Comparison of ENCODE assay signal across 2 cellular contexts in the genomic region with DNA sequence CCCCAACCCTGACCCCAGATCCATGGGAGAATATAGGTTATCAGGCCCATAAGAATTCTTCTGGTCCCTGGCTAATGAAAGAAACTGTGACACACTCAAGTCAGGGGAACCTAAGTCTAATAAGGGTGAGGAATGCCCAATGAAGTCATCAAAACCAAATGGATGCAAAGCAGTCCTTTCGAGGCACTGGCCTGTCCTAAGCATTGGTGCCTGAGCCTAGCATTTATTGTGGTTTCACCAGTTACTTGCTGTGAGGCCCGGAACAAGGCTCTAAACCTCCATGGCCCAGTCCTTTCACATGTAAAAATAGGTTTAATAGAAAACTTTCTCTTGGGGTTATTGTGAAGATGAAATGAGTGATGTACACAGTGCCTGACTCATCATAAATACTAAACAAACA.
TF ChIP-seq lines count a peak whose summit lies in the region.

No MANE protein-coding gene starts in this region.

TF ChIP-seq in GM23338, 12 proteins besides CTCF, POLR2A, EP300 and RAD21 (continued from another document):
- TF ChIP-seq, protein P1, sequence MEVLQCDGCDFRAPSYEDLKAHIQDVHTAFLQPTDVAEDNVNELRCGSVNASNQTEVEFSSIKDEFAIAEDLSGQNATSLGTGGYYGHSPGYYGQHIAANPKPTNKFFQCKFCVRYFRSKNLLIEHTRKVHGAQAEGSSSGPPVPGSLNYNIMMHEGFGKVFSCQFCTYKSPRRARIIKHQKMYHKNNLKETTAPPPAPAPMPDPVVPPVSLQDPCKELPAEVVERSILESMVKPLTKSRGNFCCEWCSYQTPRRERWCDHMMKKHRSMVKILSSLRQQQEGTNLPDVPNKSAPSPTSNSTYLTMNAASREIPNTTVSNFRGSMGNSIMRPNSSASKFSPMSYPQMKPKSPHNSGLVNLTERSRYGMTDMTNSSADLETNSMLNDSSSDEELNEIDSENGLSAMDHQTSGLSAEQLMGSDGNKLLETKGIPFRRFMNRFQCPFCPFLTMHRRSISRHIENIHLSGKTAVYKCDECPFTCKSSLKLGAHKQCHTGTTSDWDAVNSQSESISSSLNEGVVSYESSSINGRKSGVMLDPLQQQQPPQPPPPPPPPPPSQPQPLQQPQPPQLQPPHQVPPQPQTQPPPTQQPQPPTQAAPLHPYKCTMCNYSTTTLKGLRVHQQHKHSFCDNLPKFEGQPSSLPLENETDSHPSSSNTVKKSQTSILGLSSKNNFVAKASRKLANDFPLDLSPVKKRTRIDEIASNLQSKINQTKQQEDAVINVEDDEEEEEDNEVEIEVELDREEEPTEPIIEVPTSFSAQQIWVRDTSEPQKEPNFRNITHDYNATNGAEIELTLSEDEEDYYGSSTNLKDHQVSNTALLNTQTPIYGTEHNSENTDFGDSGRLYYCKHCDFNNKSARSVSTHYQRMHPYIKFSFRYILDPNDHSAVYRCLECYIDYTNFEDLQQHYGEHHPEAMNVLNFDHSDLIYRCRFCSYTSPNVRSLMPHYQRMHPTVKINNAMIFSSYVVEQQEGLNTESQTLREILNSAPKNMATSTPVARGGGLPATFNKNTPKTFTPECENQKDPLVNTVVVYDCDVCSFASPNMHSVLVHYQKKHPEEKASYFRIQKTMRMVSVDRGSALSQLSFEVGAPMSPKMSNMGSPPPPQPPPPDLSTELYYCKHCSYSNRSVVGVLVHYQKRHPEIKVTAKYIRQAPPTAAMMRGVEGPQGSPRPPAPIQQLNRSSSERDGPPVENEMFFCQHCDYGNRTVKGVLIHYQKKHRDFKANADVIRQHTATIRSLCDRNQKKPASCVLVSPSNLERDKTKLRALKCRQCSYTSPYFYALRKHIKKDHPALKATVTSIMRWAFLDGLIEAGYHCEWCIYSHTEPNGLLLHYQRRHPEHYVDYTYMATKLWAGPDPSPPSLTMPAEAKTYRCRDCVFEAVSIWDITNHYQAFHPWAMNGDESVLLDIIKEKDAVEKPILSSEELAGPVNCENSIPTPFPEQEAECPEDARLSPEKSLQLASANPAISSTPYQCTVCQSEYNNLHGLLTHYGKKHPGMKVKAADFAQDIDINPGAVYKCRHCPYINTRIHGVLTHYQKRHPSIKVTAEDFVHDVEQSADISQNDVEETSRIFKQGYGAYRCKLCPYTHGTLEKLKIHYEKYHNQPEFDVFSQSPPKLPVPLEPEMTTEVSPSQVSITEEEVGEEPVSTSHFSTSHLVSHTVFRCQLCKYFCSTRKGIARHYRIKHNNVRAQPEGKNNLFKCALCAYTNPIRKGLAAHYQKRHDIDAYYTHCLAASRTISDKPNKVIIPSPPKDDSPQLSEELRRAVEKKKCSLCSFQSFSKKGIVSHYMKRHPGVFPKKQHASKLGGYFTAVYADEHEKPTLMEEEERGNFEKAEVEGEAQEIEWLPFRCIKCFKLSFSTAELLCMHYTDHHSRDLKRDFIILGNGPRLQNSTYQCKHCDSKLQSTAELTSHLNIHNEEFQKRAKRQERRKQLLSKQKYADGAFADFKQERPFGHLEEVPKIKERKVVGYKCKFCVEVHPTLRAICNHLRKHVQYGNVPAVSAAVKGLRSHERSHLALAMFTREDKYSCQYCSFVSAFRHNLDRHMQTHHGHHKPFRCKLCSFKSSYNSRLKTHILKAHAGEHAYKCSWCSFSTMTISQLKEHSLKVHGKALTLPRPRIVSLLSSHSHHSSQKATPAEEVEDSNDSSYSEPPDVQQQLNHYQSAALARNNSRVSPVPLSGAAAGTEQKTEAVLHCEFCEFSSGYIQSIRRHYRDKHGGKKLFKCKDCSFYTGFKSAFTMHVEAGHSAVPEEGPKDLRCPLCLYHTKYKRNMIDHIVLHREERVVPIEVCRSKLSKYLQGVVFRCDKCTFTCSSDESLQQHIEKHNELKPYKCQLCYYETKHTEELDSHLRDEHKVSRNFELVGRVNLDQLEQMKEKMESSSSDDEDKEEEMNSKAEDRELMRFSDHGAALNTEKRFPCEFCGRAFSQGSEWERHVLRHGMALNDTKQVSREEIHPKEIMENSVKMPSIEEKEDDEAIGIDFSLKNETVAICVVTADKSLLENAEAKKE (CRISPR knock-in tag; IDR thresholded peaks at IDR 0.05): no peak
- no peak for TF ChIP-seq JUNB (IDR thresholded peaks at IDR 0.05; ENCODE audit: unreplicated experiment)
- no peak for TF ChIP-seq STAT1 (IDR thresholded peaks at IDR 0.05; ENCODE audit: unreplicated experiment)
- TF ChIP-seq ZNF331 (CRISPR knock-in tag; IDR thresholded peaks at IDR 0.05; ENCODE audit: low read depth): no peak
- no peak for TF ChIP-seq CREB1 (CRISPR knock-in tag; IDR thresholded peaks at IDR 0.05; ENCODE audit: low read depth)

TF ChIP-seq in WTC11, 78 proteins besides CTCF, POLR2A, EP300 and RAD21 (continued from another document):
- TF ChIP-seq TCF7 (CRISPR knock-in tag; IDR thresholded peaks at IDR 0.05; ENCODE audit: low read depth): no peak
- no peak for TF ChIP-seq NR2C2 (CRISPR knock-in tag; IDR thresholded peaks at IDR 0.05)
- TF ChIP-seq CREB1 (CRISPR knock-in tag; IDR thresholded peaks at IDR 0.05): no peak
- TF ChIP-seq CREM (CRISPR knock-in tag; IDR thresholded peaks at IDR 0.05): no peak
- TF ChIP-seq, protein P2, sequence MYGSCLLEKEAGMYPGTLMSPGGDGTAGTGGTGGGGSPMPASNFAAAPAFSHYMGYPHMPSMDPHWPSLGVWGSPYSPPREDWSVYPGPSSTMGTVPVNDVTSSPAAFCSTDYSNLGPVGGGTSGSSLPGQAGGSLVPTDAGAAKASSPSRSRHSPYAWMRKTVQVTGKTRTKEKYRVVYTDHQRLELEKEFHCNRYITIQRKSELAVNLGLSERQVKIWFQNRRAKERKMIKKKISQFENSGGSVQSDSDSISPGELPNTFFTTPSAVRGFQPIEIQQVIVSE (CRISPR knock-in tag; IDR thresholded peaks at IDR 0.05; ENCODE audit: borderline replicate concordance): no peak
- TF ChIP-seq SMAD3 (CRISPR knock-in tag; IDR thresholded peaks at IDR 0.05; ENCODE audit: borderline replicate concordance): no peak
- TF ChIP-seq ZNF121 (CRISPR knock-in tag; IDR thresholded peaks at IDR 0.05): no peak
- TF ChIP-seq, protein P3, sequence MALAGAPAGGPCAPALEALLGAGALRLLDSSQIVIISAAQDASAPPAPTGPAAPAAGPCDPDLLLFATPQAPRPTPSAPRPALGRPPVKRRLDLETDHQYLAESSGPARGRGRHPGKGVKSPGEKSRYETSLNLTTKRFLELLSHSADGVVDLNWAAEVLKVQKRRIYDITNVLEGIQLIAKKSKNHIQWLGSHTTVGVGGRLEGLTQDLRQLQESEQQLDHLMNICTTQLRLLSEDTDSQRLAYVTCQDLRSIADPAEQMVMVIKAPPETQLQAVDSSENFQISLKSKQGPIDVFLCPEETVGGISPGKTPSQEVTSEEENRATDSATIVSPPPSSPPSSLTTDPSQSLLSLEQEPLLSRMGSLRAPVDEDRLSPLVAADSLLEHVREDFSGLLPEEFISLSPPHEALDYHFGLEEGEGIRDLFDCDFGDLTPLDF (CRISPR knock-in tag; IDR thresholded peaks at IDR 0.05): no peak
